1 cellular context compared by ENCODE assay signal in the genomic region with DNA sequence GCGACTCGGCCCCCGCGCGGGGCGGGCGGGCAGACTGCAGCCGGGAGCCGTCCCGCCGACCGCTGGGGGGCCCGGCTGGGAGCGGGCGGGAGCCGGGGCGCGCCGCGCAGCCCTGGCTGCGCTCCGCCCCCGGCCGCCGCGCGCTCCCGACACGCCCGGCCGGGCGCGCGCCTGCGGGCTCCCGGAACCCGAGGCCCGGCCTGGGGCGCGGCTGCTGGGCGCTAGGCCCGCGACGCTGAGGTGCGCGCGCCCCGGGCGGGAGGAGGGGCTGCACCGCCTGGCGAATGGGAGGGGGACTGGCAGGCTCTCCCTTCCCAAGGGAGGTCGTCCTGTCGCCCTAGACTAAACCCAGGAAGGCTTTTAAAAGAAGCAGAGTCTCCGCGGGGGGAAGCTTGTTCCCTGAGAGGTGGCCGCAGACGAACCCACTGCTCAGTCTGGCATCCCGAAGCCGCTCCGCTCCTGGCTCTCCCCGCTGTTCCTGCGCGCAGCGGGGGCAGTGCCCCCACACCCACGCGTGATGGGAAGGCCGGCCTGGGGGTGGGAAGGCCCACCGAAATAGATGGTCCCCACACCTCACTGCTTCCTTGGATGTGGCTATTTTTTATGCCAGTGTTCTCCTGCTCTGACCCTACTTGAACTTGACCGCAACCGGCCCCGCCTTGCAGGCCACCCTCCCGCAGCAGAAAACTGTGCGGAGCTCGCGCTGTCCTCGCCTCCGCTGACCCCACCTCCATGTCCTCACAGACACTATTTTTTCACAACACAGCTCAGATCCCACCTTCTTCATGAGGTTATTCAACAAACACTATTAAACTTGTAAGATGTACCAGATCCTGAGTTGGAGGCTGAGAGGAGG.
TF ChIP-seq lines count a peak whose summit lies in the region.

A gene with protein sequence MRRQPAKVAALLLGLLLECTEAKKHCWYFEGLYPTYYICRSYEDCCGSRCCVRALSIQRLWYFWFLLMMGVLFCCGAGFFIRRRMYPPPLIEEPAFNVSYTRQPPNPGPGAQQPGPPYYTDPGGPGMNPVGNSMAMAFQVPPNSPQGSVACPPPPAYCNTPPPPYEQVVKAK (minus strand): TSS at position 125 of the 856 bp plus-strand sequence. CDS start 178 bp downstream, outside the sequence.

TF ChIP-seq in IMR-90, 13 proteins besides CTCF, POLR2A, EP300 and RAD21:
- TF ChIP-seq CHD1 (IDR thresholded peaks at IDR 0.05; ENCODE audit: low read depth, low read length), result no peak
- TF ChIP-seq FOS (IDR thresholded peaks at IDR 0.05; ENCODE audit: low read depth, low read length), result no peak
- no peak for TF ChIP-seq MAFK (IDR thresholded peaks at IDR 0.05; ENCODE audit: low read depth, low read length)
- no peak for TF ChIP-seq RCOR1 (IDR thresholded peaks at IDR 0.05; ENCODE audit: insufficient replicate concordance, low read length)
- peak; percentile 43; the same call in 1 of the 2 replicates for TF ChIP-seq MAZ (IDR thresholded peaks at IDR 0.05; ENCODE audit: borderline replicate concordance, low read depth, low read length)
- no peak for TF ChIP-seq MXI1 (IDR thresholded peaks at IDR 0.05; ENCODE audit: borderline replicate concordance, low read depth, low read length)
- no peak for TF ChIP-seq CEBPB (IDR thresholded peaks at IDR 0.05; ENCODE audit: low read depth, low read length)
- TF ChIP-seq NFE2L2 (IDR thresholded peaks at IDR 0.05; ENCODE audit: low read depth, low read length), result no peak
